ENCODE assay signal across 10 cellular contexts in genomic region chr11:45919806-45920530, GRCh38. TPM values are rescaled to one million over a fixed set of nuclear protein-coding genes. Genes with fewer than 3 reads are reported as not detected.
DNase-seq lines count a peak whose midpoint lies in the region; ATAC-seq and TF ChIP-seq lines count a peak whose summit lies in the region.
"Had no signal": no experiment of that assay in that cellular context is flagged by ENCODE, and none has a peak within 500 bp of the region (broad histone marks: within the 10 kb centered on the region; RNA-seq: fewer than 3 reads in every experiment).

No MANE protein-coding gene starts in this region.

- no peak overlapping the region for H3K56ac ChIP-seq in H9 (ENCODE audit: insufficient read length, low read depth, low read length)

- H3K79me2 ChIP-seq in H9 (ENCODE audit: insufficient read depth, low read length): no peaks in the 10 kb centered on the region; the same call in 1 of the 2 replicates

- no peak overlapping the region for H2BK20ac ChIP-seq in H9 (ENCODE audit: low read depth, low read length, poor library complexity, severe bottlenecking)

- peak overlapping the region in 8 of 11 experiments; percentile 79 to 99 (median 94); a peak in 14 of 22 replicates for H3K4me2 ChIP-seq in BLaER1 treated with 17β-estradiol and CSF1 and Interleukin-3, amounts not matched to agents 10 nM and 100 nM
- H3K4me2 ChIP-seq in H9 (ENCODE audit: insufficient read depth, insufficient read length, low read length): no peak overlapping the region

- H3K4me1 Mint-ChIP-seq in H9 (peaks cover 35 to 48% of the 10 kb centered on the region in 2 experiments), natural killer cell (peaks cover 36 to 54% of the 10 kb centered on the region in 2 donors)
- H3K4me1 Mint-ChIP-seq in central memory CD8-positive, alpha-beta T cell: peaks cover 45% of the 10 kb centered on the region

- H3K14ac ChIP-seq in H9 (ENCODE audit: insufficient read depth, low read length): peak overlapping the region; percentile 19; the same call in 1 of the 2 replicates

- ATAC-seq in central memory CD8-positive, alpha-beta T cell (replicated peaks; ENCODE audit: extremely low read depth, poor library complexity, severe bottlenecking): no peak
- no peak for ATAC-seq in natural killer cell
- ATAC-seq in HG02852 (IDR thresholded peaks at IDR 0.05; ENCODE audit: unreplicated experiment): no peak

- no peaks in the 10 kb centered on the region; a peak in 1 of 5 replicates for H3K9me3 Mint-ChIP-seq in H9
- H3K9me3 Mint-ChIP-seq in central memory CD8-positive, alpha-beta T cell: no peaks in the 10 kb centered on the region
- no peaks in the 10 kb centered on the region for H3K9me3 Mint-ChIP-seq in natural killer cell

- no peak overlapping the region for H4K91ac ChIP-seq in H9 (ENCODE audit: insufficient read length, low read depth, low read length)

- TF ChIP-seq POLR2A in testis (IDR thresholded peaks at IDR 0.05): no peak

- H3K23ac ChIP-seq in H9 (ENCODE audit: insufficient read length, low read depth, low read length): no peak overlapping the region

- H2BK5ac ChIP-seq in H9 (ENCODE audit: insufficient read length, low read length): no peak overlapping the region

- DNase-seq in H9: no peak
- no peak for DNase-seq in central memory CD8-positive, alpha-beta T cell (ENCODE audit: low spot score in 2 of 2)
- DNase-seq in natural killer cell: no peak
- no peak for DNase-seq in activated effector memory CD4-positive, alpha-beta T cell treated with Interleukin-2 at 50 U/mL for 16 hours
- DNase-seq in testis: no peak
- DNase-seq in epidermal melanocyte (ENCODE audit: insufficient read length, low spot score): no peak
- DNase-seq: NCI-H774; stimulated activated CD4-positive, alpha-beta T cell treated with anti-CD3 and anti-CD28 coated beads, Interleukin-4, amount 100 ng/mL, for 4 hours had no signal

- peaks cover 13 to 15% (median 14%) of the 10 kb centered on the region in 11 experiments for H3K36me3 ChIP-seq in BLaER1 treated with 17β-estradiol and CSF1 and Interleukin-3, amounts not matched to agents 10 nM and 100 nM
- no peaks in the 10 kb centered on the region for H3K36me3 ChIP-seq in testis (ENCODE audit: low read depth, missing control alignments)

- no CpG with 5 or more reads among the region's 13 CpGs for WGBS in H9 (ENCODE audit: extremely low coverage, insufficient read length, low lambda C conversion rate)
- 72 to 73% methylated on average over 12 to 13 of the region's 13 CpGs for WGBS in testis, 2 donors

- H3K36me3 Mint-ChIP-seq in H9 (ENCODE audit: insufficient read depth in 1 of 3, low read depth in 3 of 3): peaks cover 12 to 26% (median 17%) of the 10 kb centered on the region in 3 experiments
- H3K36me3 Mint-ChIP-seq in central memory CD8-positive, alpha-beta T cell (ENCODE audit: insufficient read depth): peaks cover 14% of the 10 kb centered on the region
- no peaks in the 10 kb centered on the region for H3K36me3 Mint-ChIP-seq in natural killer cell

- H4K20me1 ChIP-seq in BLaER1 treated with 17β-estradiol and CSF1 and Interleukin-3, amounts not matched to agents 10 nM and 100 nM: peaks cover 0 to 49% (median 15%) of the 10 kb centered on the region in 11 experiments; a peak in 16 of 22 replicates
- no peaks in the 10 kb centered on the region for H4K20me1 ChIP-seq in H9 (ENCODE audit: control insufficient read depth, insufficient read depth, insufficient read length)

- H3T11ph ChIP-seq in H9 (ENCODE audit: low read length): no peak overlapping the region

- no peak overlapping the region for H4K8ac ChIP-seq in H9 (replicated peaks; ENCODE audit: insufficient read length, low read depth, low read length)

- intact Hi-C loops in natural killer cell (cut with micrococcal nuclease): loop anchor here (10.0 kb wide), 1 partner anchor 205 kb away; the partner anchor contains the start of gene PHF21A
- intact Hi-C loops in testis (cut with DNase I; ENCODE audit: low total_unique reads): no loop called here

- H3K9me3 ChIP-seq in BLaER1 treated with 17β-estradiol and CSF1 and Interleukin-3, amounts not matched to agents 10 nM and 100 nM (replicated peaks in 1 of 11): no peaks in the 10 kb centered on the region
- H3K9me3 ChIP-seq in H9 (ENCODE audit: control insufficient read depth, low read depth, low read length) (no peaks in the 10 kb centered on the region), testis (no peaks in the 10 kb centered on the region)

- no peak overlapping the region for H3K4ac ChIP-seq in H9 (ENCODE audit: low read depth, low read length)

- no peak overlapping the region for H3K27ac ChIP-seq in BLaER1 treated with 17β-estradiol and CSF1 and Interleukin-3, amounts not matched to agents 10 nM and 100 nM
- H3K27ac ChIP-seq in H9 (ENCODE audit: insufficient read length, low read depth, low read length) (no peak overlapping the region), testis (no peak overlapping the region)

- H3K4me3 ChIP-seq in BLaER1 treated with 17β-estradiol and CSF1 and Interleukin-3, amounts not matched to agents 10 nM and 100 nM: no peak overlapping the region
- no peak overlapping the region for H3K4me3 ChIP-seq in testis

- peak overlapping the region; percentile 40 for H3K18ac ChIP-seq in H9 (ENCODE audit: insufficient read length, low read depth, low read length)

- no peak overlapping the region for H2BK120ac ChIP-seq in H9 (ENCODE audit: low read depth, low read length, poor library complexity, severe bottlenecking)

- peaks cover 40 to 81% (median 71%) of the 10 kb centered on the region in 10 experiments for H3K4me1 ChIP-seq in BLaER1 treated with 17β-estradiol and CSF1 and Interleukin-3, amounts not matched to agents 10 nM and 100 nM
- H3K4me1 ChIP-seq in H9 (ENCODE audit: insufficient read depth, low read length): no peaks in the 10 kb centered on the region
- peaks cover 22% of the 10 kb centered on the region for H3K4me1 ChIP-seq in testis

- H3K27me3 Mint-ChIP-seq in H9 (ENCODE audit: low read depth) (peaks cover 2% of the 10 kb centered on the region; the same call in 1 of the 2 replicates), natural killer cell (ENCODE audit: low read depth in 2 of 2) (peaks cover 6 to 10% of the 10 kb centered on the region in 2 donors)
- no peaks in the 10 kb centered on the region for H3K27me3 Mint-ChIP-seq in central memory CD8-positive, alpha-beta T cell

- no peak overlapping the region for H2BK15ac ChIP-seq in H9 (ENCODE audit: low read depth, low read length)

- TF ChIP-seq CTCF in H9 (conservative IDR thresholded peaks at IDR 0.05) (no peak), natural killer cell (IDR thresholded peaks at IDR 0.05) (no peak), testis (IDR thresholded peaks at IDR 0.05) (no peak)

- H3K27ac Mint-ChIP-seq in H9: peak overlapping the region in 2 of 3 experiments; percentile 86 to 96; a peak in 4 of 7 replicates
- H3K27ac Mint-ChIP-seq in central memory CD8-positive, alpha-beta T cell (ENCODE audit: low read depth): peak overlapping the region; percentile 49
- H3K27ac Mint-ChIP-seq in natural killer cell: peak overlapping the region in 1 of 2 donors; percentile 96

- H2AFZ ChIP-seq in H9 (ENCODE audit: low read length): no peak overlapping the region

- peaks cover 8% of the 10 kb centered on the region for H3K23me2 ChIP-seq in H9 (ENCODE audit: insufficient read length, low read depth, low read length, poor library complexity, severe bottlenecking)

- peaks cover 36 to 52% (median 47%) of the 10 kb centered on the region in 11 experiments for H3K27me3 ChIP-seq in BLaER1 treated with 17β-estradiol and CSF1 and Interleukin-3, amounts not matched to agents 10 nM and 100 nM
- H3K27me3 ChIP-seq in H9 (ENCODE audit: insufficient read depth, low read length): no peaks in the 10 kb centered on the region; the same call in 1 of the 2 replicates
- no peaks in the 10 kb centered on the region for H3K27me3 ChIP-seq in testis

- H3K79me1 ChIP-seq in H9 (ENCODE audit: insufficient read depth, low read depth, low read length, poor library complexity, severe bottlenecking): no peaks in the 10 kb centered on the region

- H3K4me3 Mint-ChIP-seq in H9: peak overlapping the region; percentile 31 to 96; a peak in 4 of 5 replicates
- peak overlapping the region; percentile 82 for H3K4me3 Mint-ChIP-seq in central memory CD8-positive, alpha-beta T cell
- H3K4me3 Mint-ChIP-seq in natural killer cell: peak overlapping the region; percentile 97

- H3K9ac ChIP-seq in BLaER1 treated with 17β-estradiol and CSF1 and Interleukin-3, amounts not matched to agents 10 nM and 100 nM: no peak overlapping the region
- H3K9ac ChIP-seq in H9 (ENCODE audit: extremely low read depth, insufficient read length, low read length): no peak overlapping the region

- no peak overlapping the region for H4K5ac ChIP-seq in H9 (ENCODE audit: insufficient read length, low read depth, low read length)

- H2AK5ac ChIP-seq in H9 (ENCODE audit: insufficient read length, low read length): no peak overlapping the region

- H2BK12ac ChIP-seq in H9 (ENCODE audit: insufficient read length, low read depth, low read length): no peak overlapping the region

RNA-seq across cellular contexts. Expression of gene PEX16, which starts 2.3 kb away (rescaled TPM):
- total RNA-seq in H9 (2021): 28.6 and 30.8 TPM in 2 replicates
- 10 to 100 TPM; 61.3 to 75.8 (median 67.6) TPM for total RNA-seq in natural killer cell
- total RNA-seq in testis: 10 to 100 TPM; 40.2 to 42.0 TPM
- 41.4 TPM for polyA plus RNA-seq in testis (ENCODE audit: insufficient read depth, low read depth, low replicate concordance)

RNA-seq across cellular contexts. Expression of gene LARGE2, which starts 2.5 kb away (rescaled TPM):
- total RNA-seq in H9 (2021): 95.6 and 108 TPM in 2 replicates
- total RNA-seq in natural killer cell: 1 to 10 TPM in 2 of 3 donors, under 1 TPM in 1; 0.40 to 1.7 (median 1.0) TPM
- 1 to 10 TPM; 2.1 to 3.4 TPM for total RNA-seq in testis
- polyA plus RNA-seq in testis (ENCODE audit: insufficient read depth, low read depth, low replicate concordance): 4.7 TPM

RNA-seq across cellular contexts. Expression of gene FREY1, which starts 12.9 kb away (rescaled TPM):
- total RNA-seq in H9 (2021) (2.1 and 2.2 TPM in 2 replicates), natural killer cell (1 to 10 TPM; 3.7 to 6.8 (median 3.9) TPM), testis (10 to 100 TPM; 19.2 to 22.7 TPM)
- polyA plus RNA-seq in testis (ENCODE audit: insufficient read depth, low read depth, low replicate concordance): 59.2 TPM

RNA-seq across cellular contexts. Expression of gene MAPK8IP1, which starts 34.5 kb away (rescaled TPM):
- total RNA-seq in H9 (2021) (30.1 and 30.2 TPM in 2 replicates), natural killer cell (10 to 100 TPM in 2 of 3 donors, 1 to 10 TPM in 1; 9.7 to 21.5 (median 13.9) TPM), testis (10 to 100 TPM; 54.5 to 57.5 TPM)
- 62.9 TPM for polyA plus RNA-seq in testis (ENCODE audit: insufficient read depth, low read depth, low replicate concordance)

Comparison
In these comparisons a context has a peak if more than half of its experiments do, and no peak if none do; other contexts are left out.
1. RNA of gene LARGE2, which starts 2.5 kb away (total RNA-seq): 95.6 to 108 TPM in H9; 2.1 to 3.4 TPM in testis and 0.40 to 1.7 TPM in natural killer cell; every median in the first group is over 10 times any median in the second.
2. Peak in every context shown above with its lines, with median percentiles within 50 percentile points of each other: H3K4me3 Mint-ChIP-seq.